ENCODE assay signal across 20 cellular contexts in the genomic region with DNA sequence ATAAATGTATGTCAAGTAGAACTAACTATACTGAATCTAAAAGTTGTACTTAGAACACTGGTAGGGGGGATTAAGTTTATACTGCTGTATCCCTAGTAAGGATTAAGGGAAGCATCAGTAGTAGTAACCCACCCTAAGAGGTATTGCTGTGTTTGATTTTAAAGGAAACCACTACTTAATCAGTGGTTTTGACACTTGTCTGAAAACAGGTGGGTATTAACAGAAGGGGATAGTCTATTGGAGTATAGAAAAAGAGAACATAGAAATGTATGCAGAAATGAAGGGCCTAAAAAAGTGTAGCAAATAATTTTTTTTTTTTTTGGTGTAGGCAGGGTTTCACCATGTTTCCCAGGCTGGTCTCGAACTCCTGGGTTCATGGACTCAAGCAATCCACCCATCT. TPM values are rescaled to one million over a fixed set of nuclear protein-coding genes. Genes with fewer than 3 reads are reported as not detected.
DNase-seq lines count a peak whose midpoint lies in the region; ATAC-seq and TF ChIP-seq lines count a peak whose summit lies in the region.
"Had no signal": no experiment of that assay in that cellular context is flagged by ENCODE, and none has a peak within 500 bp of the region (broad histone marks: within the 10 kb centered on the region; RNA-seq: fewer than 3 reads in every experiment).

No MANE protein-coding gene starts in this region.

- H3K27ac ChIP-seq in SU-DHL-6 (ENCODE audit: low read depth, low read length), result peak overlapping the region; percentile 18
- no peak overlapping the region for H3K27ac ChIP-seq in naive thymus-derived CD4-positive, alpha-beta T cell (ENCODE audit: low read depth, low read length)
- H3K27ac ChIP-seq: brain microvascular endothelial cell, PC-9, thoracic aorta had no signal

- peak overlapping the region; percentile 98 for H3K4me3 Mint-ChIP-seq in T-helper 2 cell treated with Interferon-gamma antibody and Interleukin-4, amounts not matched to agents 5 μg/mL and 100 μg/mL, for 36 hours
- peak overlapping the region in 6 of 10 donors; percentile 14 to 94 (median 66) for H3K4me3 Mint-ChIP-seq in naive thymus-derived CD4-positive, alpha-beta T cell

- H4K20me1 ChIP-seq in SU-DHL-6 (ENCODE audit: low read depth, low read length), result no peaks in the 10 kb centered on the region

- H3K9me2 ChIP-seq in SU-DHL-6 (replicated peaks; ENCODE audit: insufficient read depth, low read length), result no peaks in the 10 kb centered on the region

- peaks cover 11 to 15% of the 10 kb centered on the region in 2 donors for H3K4me1 ChIP-seq in naive thymus-derived CD4-positive, alpha-beta T cell (ENCODE audit: control insufficient read depth in 2 of 2, insufficient read depth in 2 of 2, low read length in 2 of 2)

- H3K27me3 Mint-ChIP-seq in T-helper 2 cell treated with Interferon-gamma antibody and Interleukin-4, amounts not matched to agents 5 μg/mL and 100 μg/mL, for 36 hours (ENCODE audit: low read depth), result peaks cover 3% of the 10 kb centered on the region
- H3K27me3 Mint-ChIP-seq in naive thymus-derived CD4-positive, alpha-beta T cell, result no peaks in the 10 kb centered on the region

- no peak overlapping the region for H3K4me3 ChIP-seq in SU-DHL-6 (ENCODE audit: insufficient read depth, low read length, poor library complexity, severe bottlenecking)
- no peak overlapping the region for H3K4me3 ChIP-seq in naive thymus-derived CD4-positive, alpha-beta T cell (ENCODE audit: low read length)
- H3K4me3 ChIP-seq: K562, PC-9, thoracic aorta had no signal

- ATAC-seq in GM18867 (IDR thresholded peaks at IDR 0.05; ENCODE audit: unreplicated experiment) (peak; percentile 57), GM19397 (IDR thresholded peaks at IDR 0.05; ENCODE audit: unreplicated experiment) (no peak), HG03095 (IDR thresholded peaks at IDR 0.05; ENCODE audit: unreplicated experiment) (no peak)
- ATAC-seq in naive thymus-derived CD4-positive, alpha-beta T cell, result no peak
- ATAC-seq: HCT116, K562 had no signal

- H3F3A ChIP-seq in SU-DHL-6 (ENCODE audit: insufficient read depth), result peaks cover 18% of the 10 kb centered on the region

- peak overlapping the region; percentile 96 for H3K4me2 ChIP-seq in SU-DHL-6 (ENCODE audit: low read depth, low read length, poor library complexity, severe bottlenecking)

- no peaks in the 10 kb centered on the region for H3K27me3 ChIP-seq in SU-DHL-6 (ENCODE audit: low read length)
- no peaks in the 10 kb centered on the region for H3K27me3 ChIP-seq in naive thymus-derived CD4-positive, alpha-beta T cell (ENCODE audit: control insufficient read depth in 2 of 2, insufficient read depth in 2 of 2, low read length in 2 of 2)
- H3K27me3 ChIP-seq: brain microvascular endothelial cell had no signal

- peaks cover 25% of the 10 kb centered on the region for H3K4me1 Mint-ChIP-seq in T-helper 2 cell treated with Interferon-gamma antibody and Interleukin-4, amounts not matched to agents 5 μg/mL and 100 μg/mL, for 36 hours (ENCODE audit: low read depth)
- H3K4me1 Mint-ChIP-seq in naive thymus-derived CD4-positive, alpha-beta T cell, result peaks cover 21 to 57% (median 50%) of the 10 kb centered on the region in 7 donors

- peaks cover 8% of the 10 kb centered on the region for H3K36me3 ChIP-seq in SU-DHL-6 (ENCODE audit: low read length)
- H3K36me3 ChIP-seq in naive thymus-derived CD4-positive, alpha-beta T cell (ENCODE audit: control insufficient read depth in 2 of 3, insufficient read depth in 3 of 3, low read length in 3 of 3), result peaks cover 0 to 27% (median 0%) of the 10 kb centered on the region in 3 experiments

- DNase-seq in T-helper 2 cell treated with Interferon-gamma antibody and Interleukin-4, amounts not matched to agents 5 μg/mL and 100 μg/mL, for 36 hours (ENCODE audit: low spot score), result no peak
- DNase-seq in T-helper 2 cell, result no peak
- DNase-seq in naive thymus-derived CD4-positive, alpha-beta T cell, result no peak
- no peak for DNase-seq in CD1c-positive myeloid dendritic cell (ENCODE audit: extremely low spot score)
- DNase-seq: activated CD4-positive, alpha-beta T cell treated with anti-CD3 and anti-CD28 coated beads for 48 hours; activated naive CD4-positive, alpha-beta T cell treated with anti-CD3 and anti-CD28 coated beads, Interleukin-2, amount 50 U/mL, for 16 hours; brain microvascular endothelial cell; C1 segment of cervical spinal cord; dermis blood vessel endothelial cell; DMS53; NCI-H1092 treated with DMSO at 0.1 percent for 48 hours; NCI-H526 treated with DMSO at 0.1 percent for 48 hours; PC-9 had no signal

- H3K79me2 ChIP-seq in SU-DHL-6 (ENCODE audit: insufficient read depth, low read length), result peaks cover 40% of the 10 kb centered on the region

- no peak for TF ChIP-seq CTCF in SU-DHL-6 (IDR thresholded peaks at IDR 0.05; ENCODE audit: insufficient read depth, low read length, poor library complexity, severe bottlenecking)

- intact Hi-C loops in naive thymus-derived CD4-positive, alpha-beta T cell (cut with micrococcal nuclease), result no loop called here

- H3K9ac ChIP-seq in SU-DHL-6 (ENCODE audit: low read length), result no peak overlapping the region

- peaks cover 9% of the 10 kb centered on the region for H3K9me3 Mint-ChIP-seq in T-helper 2 cell treated with Interferon-gamma antibody and Interleukin-4, amounts not matched to agents 5 μg/mL and 100 μg/mL, for 36 hours
- peaks cover 0 to 10% (median 3%) of the 10 kb centered on the region in 11 donors for H3K9me3 Mint-ChIP-seq in naive thymus-derived CD4-positive, alpha-beta T cell

- POLR2A ChIA-PET in naive thymus-derived CD4-positive, alpha-beta T cell (lab: Charles Lee), result no interaction called here

- no peaks in the 10 kb centered on the region for H3K9me3 ChIP-seq in SU-DHL-6 (ENCODE audit: insufficient read depth, low read length)
- no peaks in the 10 kb centered on the region for H3K9me3 ChIP-seq in naive thymus-derived CD4-positive, alpha-beta T cell (ENCODE audit: control insufficient read depth in 2 of 3, low read length in 3 of 3)
- H3K9me3 ChIP-seq: thoracic aorta had no signal

- no peak overlapping the region for H3K27ac Mint-ChIP-seq in T-helper 2 cell treated with Interferon-gamma antibody and Interleukin-4, amounts not matched to agents 5 μg/mL and 100 μg/mL, for 36 hours
- H3K27ac Mint-ChIP-seq in naive thymus-derived CD4-positive, alpha-beta T cell, result peak overlapping the region in 2 of 9 donors; percentile 53 to 67

- H2AFZ ChIP-seq in SU-DHL-6 (ENCODE audit: low read depth, low read length, severe bottlenecking), result no peak overlapping the region
- H2AFZ ChIP-seq: PC-9 had no signal

- CTCF ChIA-PET in naive thymus-derived CD4-positive, alpha-beta T cell (lab: Charles Lee), result no interaction called here

- H3K36me3 Mint-ChIP-seq in T-helper 2 cell treated with Interferon-gamma antibody and Interleukin-4, amounts not matched to agents 5 μg/mL and 100 μg/mL, for 36 hours (ENCODE audit: low read depth), result peaks cover 38% of the 10 kb centered on the region
- H3K36me3 Mint-ChIP-seq in naive thymus-derived CD4-positive, alpha-beta T cell, result peaks cover 12 to 33% (median 28%) of the 10 kb centered on the region in 5 donors

RNA-seq across cellular contexts. Expression of a gene that starts 2.2 kb away (rescaled TPM):
- total RNA-seq in naive thymus-derived CD4-positive, alpha-beta T cell, result 10 to 100 TPM; 12.1 to 23.5 (median 15.9) TPM
- 10 to 100 TPM in 1 of 2 donors, 1 to 10 TPM in 1; 8.8 to 11.6 TPM for polyA plus RNA-seq in naive thymus-derived CD4-positive, alpha-beta T cell

RNA-seq across cellular contexts. Expression of a gene that starts 22.0 kb away (rescaled TPM):
- total RNA-seq in naive thymus-derived CD4-positive, alpha-beta T cell, result 100 to 1,000 TPM in 1 of 5 experiments, 10 to 100 TPM in 4; 54.0 to 101 (median 86.4) TPM
- 10 to 100 TPM; 42.0 to 52.1 TPM for polyA plus RNA-seq in naive thymus-derived CD4-positive, alpha-beta T cell
